28 cellular contexts compared by ENCODE assay signal in the genomic region with DNA sequence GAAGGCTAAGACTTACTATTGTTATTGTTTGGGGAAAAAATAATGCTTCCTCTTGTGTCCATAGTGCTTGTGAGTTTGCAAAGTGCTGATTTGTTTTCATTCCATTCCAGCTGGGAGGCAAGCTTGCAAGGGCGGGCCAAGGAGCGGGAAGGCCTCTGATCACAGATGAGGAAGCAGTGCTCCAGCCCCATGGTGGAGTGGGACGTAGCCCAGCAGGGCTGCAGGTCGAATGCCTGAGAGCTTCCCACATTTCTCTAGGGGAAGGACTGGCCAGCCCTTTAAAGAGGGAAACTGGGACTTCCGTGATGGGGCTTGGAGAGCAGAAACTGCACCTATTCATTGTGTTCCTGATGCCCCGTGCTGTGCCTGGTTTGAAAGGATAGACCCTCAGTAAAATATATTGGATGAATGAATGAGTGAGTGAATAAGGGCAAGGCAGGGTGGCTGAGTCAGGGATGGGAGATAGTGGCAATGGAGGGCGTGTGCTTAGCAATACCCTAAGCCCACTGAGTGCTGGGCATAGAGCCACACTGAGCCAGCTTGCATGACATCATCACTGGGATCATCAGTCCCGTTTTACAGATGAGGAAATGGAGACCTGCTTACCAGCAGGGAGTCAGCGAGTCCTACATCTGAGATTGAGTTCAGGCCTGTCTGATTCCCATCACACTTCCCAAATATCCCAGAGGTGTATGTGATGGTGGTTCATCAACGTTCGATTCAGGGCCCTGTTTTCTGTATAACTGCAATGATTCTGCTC. TPM values are rescaled to one million over a fixed set of nuclear protein-coding genes. Genes with fewer than 3 reads are reported as not detected.
"Had no signal": no experiment of that assay in that cellular context is flagged by ENCODE, and none has a peak within 500 bp of the region (broad histone marks: within the 10 kb centered on the region; RNA-seq: fewer than 3 reads in every experiment).

No MANE protein-coding gene starts in this region.

- ATAC-seq: activated CD4-positive, alpha-beta T cell treated with anti-CD3 and anti-CD28 coated beads for 36 hours; heart right ventricle; left lung; stimulated activated effector memory CD8-positive, alpha-beta T cell treated with anti-CD3 and anti-CD28 coated beads, Interleukin-12 subunit alpha, Interleukin-12 subunit beta, amount 100 ng/mL, for 72 hours had no signal

- H3K27me3 ChIP-seq: brain microvascular endothelial cell, vagina had no signal

- H3K27ac ChIP-seq: brain microvascular endothelial cell, esophagus muscularis mucosa, heart right ventricle, left lung, lower lobe of right lung, skin epidermis, thoracic aorta, vagina had no signal

- H3K36me3 ChIP-seq: brain microvascular endothelial cell, esophagus muscularis mucosa, heart right ventricle, left lung, lower lobe of right lung, thoracic aorta, vagina had no signal

- H3K4me1 ChIP-seq: esophagus muscularis mucosa, heart right ventricle, left lung, lower lobe of right lung, vagina had no signal

- H3K9me3 ChIP-seq: lower lobe of right lung, thoracic aorta, vagina had no signal

- H3K4me3 ChIP-seq: esophagus muscularis mucosa, heart right ventricle, left lung, lower lobe of right lung, skin epidermis, thoracic aorta, vagina had no signal

- DNase-seq: activated CD4-positive, alpha-beta T cell treated with anti-CD3 and anti-CD28 coated beads for 36 hours; activated CD4-positive, alpha-beta T cell treated with anti-CD3 and anti-CD28 coated beads, Interleukin-2, amount 50 U/mL, for 4 hours; activated CD4-positive, CD25-positive, alpha-beta regulatory T cell; activated CD8-positive, alpha-beta memory T cell treated with anti-CD3 and anti-CD28 coated beads, Interleukin-2, amount 50 U/mL, for 4 hours; activated gamma-delta T cell treated with Interleukin-2 at 50 U/mL for 16 hours; activated naive CD4-positive, alpha-beta T cell treated with anti-CD3 and anti-CD28 coated beads, Interleukin-2, amount 50 U/mL, for 16 hours; activated T-cell treated with anti-CD3 and anti-CD28 coated beads, Interleukin-2, amount 50 U/mL, for 1 hour; amniotic stem cell; brain microvascular endothelial cell; caudate nucleus; endodermal cell; foreskin melanocyte; heart right ventricle; kidney glomerular epithelial cell; left lung; lower lobe of right lung; naive B cell; nephron progenitor cell; right cardiac atrium; stimulated activated CD4-positive, alpha-beta T cell treated with anti-CD3 and anti-CD28 coated beads, Interleukin-12 subunit alpha, Interleukin-12 subunit beta, amount 100 ng/mL, for 4 hours; stimulated activated CD4-positive, alpha-beta T cell treated with anti-CD3 and anti-CD28 coated beads, Interleukin-4, amount 100 ng/mL, for 24 hours; T-helper 1 cell had no signal

RNA-seq across cellular contexts. Expression of a gene that starts 17.9 kb away (rescaled TPM):
- total RNA-seq: glomerular endothelial cell had no signal
